In the genomic region with DNA sequence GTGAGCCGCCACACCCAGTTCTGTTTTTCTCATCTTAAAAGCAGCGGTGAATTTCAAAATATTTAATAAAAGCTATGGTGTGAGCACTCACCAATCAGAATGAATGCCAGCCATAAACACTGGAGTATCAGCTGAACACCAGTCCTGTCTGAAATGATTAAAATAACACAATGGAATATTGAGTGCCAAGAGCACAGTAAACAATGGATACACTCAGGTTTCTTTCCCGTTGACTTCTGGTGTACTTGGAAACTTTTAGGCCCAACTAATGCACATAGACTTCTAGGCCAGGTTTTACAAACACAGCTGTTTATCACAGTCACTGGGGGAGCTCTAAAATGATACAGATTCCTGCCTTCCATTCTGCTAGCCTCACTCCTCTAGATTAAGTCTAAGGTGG, we compare ENCODE assay signal across 22 cellular contexts.
"Had no signal": no experiment of that assay in that cellular context is flagged by ENCODE, and none has a peak within 500 bp of the region (broad histone marks: within the 10 kb centered on the region; RNA-seq: fewer than 3 reads in every experiment).

No MANE protein-coding gene starts in this region.

- H3K27ac ChIP-seq: left ventricle myocardium inferior, ovary, skin epidermis, stomach, testis, thyroid gland, transverse colon, upper lobe of left lung, vagina had no signal

- H3K4me1 ChIP-seq: left ventricle myocardium inferior, stomach, testis, thyroid gland, transverse colon, upper lobe of left lung, vagina had no signal

- H3K9me3 ChIP-seq: ovary, testis, thyroid gland had no signal

- DNase-seq: islet precursor cell; left ventricle myocardium inferior; midbrain; mucosa of descending colon; naive thymus-derived CD4-positive, alpha-beta T cell; ovary; retina; right cardiac atrium; stimulated activated CD4-positive, alpha-beta T cell treated with anti-CD3 and anti-CD28 coated beads, Interleukin-12 subunit alpha, Interleukin-12 subunit beta, amount 100 ng/mL, for 4 hours; stimulated activated CD4-positive, alpha-beta T cell treated with anti-CD3 and anti-CD28 coated beads, Interleukin-15, amount 100 ng/mL, for 24 hours; stimulated activated CD4-positive, alpha-beta T cell treated with anti-CD3 and anti-CD28 coated beads, Interleukin-2, amount 100 ng/mL, for 24 hours; stimulated activated CD4-positive, alpha-beta T cell treated with anti-CD3 and anti-CD28 coated beads, Interleukin-4, amount 100 ng/mL, for 1 hour; stimulated activated naive B cell treated with anti-CD40 and anti-IgM and Interleukin-4, amounts not matched to agents 10 μg/mL and 1 μg/mL and 100 μg/mL, for 72 hours; stimulated activated naive CD8-positive, alpha-beta T cell treated with anti-CD3 and anti-CD28 coated beads, Interleukin-15, Interleukin-2, amounts not matched to agents 100 U/mL and 50 U/mL, for 24 hours; stomach; testis; thyroid gland; transverse colon; upper lobe of left lung had no signal

- H3K4me3 ChIP-seq: left ventricle myocardium inferior, lung, mucosa of descending colon, ovary, skin epidermis, stomach, testis, thyroid gland, transverse colon, upper lobe of left lung, vagina had no signal

- H3K27me3 ChIP-seq: ovary, stomach, testis, thyroid gland, upper lobe of left lung, vagina had no signal

- H3K36me3 ChIP-seq: left ventricle myocardium inferior, ovary, stomach, thyroid gland, transverse colon, upper lobe of left lung, vagina had no signal
